In the genomic region with DNA sequence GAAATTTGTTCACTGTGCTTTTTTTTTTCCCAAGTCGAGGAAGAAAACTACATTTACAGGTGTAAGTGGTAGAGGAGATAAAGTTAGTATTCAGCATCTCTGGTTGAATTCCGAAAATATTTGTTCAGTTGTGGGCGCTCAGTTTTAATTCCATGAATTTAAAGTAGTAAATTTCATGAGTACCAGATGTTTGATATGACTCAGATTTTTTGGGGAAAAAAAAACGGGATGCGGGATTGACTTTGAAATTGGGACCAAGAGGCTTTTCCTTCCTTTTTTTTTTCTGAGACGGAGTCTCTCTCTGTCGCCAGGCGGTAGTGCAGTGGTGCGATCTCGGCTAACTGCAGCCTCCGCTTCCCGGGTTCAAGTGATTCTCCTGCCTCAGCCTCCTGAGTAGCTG, we compare ENCODE assay signal across 1 cellular context.
TF ChIP-seq lines count a peak whose summit lies in the region.

No MANE protein-coding gene starts in this region.

TF ChIP-seq in IMR-90, 13 proteins besides CTCF, POLR2A, EP300 and RAD21:
- TF ChIP-seq, protein P1, sequence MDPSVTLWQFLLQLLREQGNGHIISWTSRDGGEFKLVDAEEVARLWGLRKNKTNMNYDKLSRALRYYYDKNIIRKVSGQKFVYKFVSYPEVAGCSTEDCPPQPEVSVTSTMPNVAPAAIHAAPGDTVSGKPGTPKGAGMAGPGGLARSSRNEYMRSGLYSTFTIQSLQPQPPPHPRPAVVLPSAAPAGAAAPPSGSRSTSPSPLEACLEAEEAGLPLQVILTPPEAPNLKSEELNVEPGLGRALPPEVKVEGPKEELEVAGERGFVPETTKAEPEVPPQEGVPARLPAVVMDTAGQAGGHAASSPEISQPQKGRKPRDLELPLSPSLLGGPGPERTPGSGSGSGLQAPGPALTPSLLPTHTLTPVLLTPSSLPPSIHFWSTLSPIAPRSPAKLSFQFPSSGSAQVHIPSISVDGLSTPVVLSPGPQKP (IDR thresholded peaks at IDR 0.05; ENCODE audit: borderline replicate concordance, low read depth, low read length) = no peak
- TF ChIP-seq RCOR1 (IDR thresholded peaks at IDR 0.05; ENCODE audit: insufficient replicate concordance, low read length) (no peak), FOS (IDR thresholded peaks at IDR 0.05; ENCODE audit: low read depth, low read length) (no peak), RFX5 (IDR thresholded peaks at IDR 0.05; ENCODE audit: low read depth, low read length) (no peak), SMC3 (IDR thresholded peaks at IDR 0.05; ENCODE audit: low read depth, low read length) (no peak), CEBPB (IDR thresholded peaks at IDR 0.05; ENCODE audit: low read depth, low read length) (no peak), NFE2L2 (IDR thresholded peaks at IDR 0.05; ENCODE audit: low read depth, low read length) (no peak), MAFK (IDR thresholded peaks at IDR 0.05; ENCODE audit: low read depth, low read length) (no peak), BHLHE40 (IDR thresholded peaks at IDR 0.05; ENCODE audit: low read depth, low read length) (no peak), CHD1 (IDR thresholded peaks at IDR 0.05; ENCODE audit: low read depth, low read length) (no peak), MXI1 (IDR thresholded peaks at IDR 0.05; ENCODE audit: borderline replicate concordance, low read depth, low read length) (no peak), MAZ (IDR thresholded peaks at IDR 0.05; ENCODE audit: borderline replicate concordance, low read depth, low read length) (no peak)
- TF ChIP-seq, protein P2, sequence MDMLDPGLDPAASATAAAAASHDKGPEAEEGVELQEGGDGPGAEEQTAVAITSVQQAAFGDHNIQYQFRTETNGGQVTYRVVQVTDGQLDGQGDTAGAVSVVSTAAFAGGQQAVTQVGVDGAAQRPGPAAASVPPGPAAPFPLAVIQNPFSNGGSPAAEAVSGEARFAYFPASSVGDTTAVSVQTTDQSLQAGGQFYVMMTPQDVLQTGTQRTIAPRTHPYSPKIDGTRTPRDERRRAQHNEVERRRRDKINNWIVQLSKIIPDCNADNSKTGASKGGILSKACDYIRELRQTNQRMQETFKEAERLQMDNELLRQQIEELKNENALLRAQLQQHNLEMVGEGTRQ (IDR thresholded peaks at IDR 0.05; ENCODE audit: low read depth, low read length) = no peak
TF ChIP-seq in IMR-90: peak in this region for 0.
